Comparison of ENCODE assay signal across 1 cellular context in genomic region chr12:54040148-54040494, GRCh38.
TF ChIP-seq lines count a peak whose summit lies in the region.

No MANE protein-coding gene starts in this region.

TF ChIP-seq in HEK293, 187 proteins besides CTCF, POLR2A, EP300 and RAD21 (continued from another document):
- TF ChIP-seq, protein P1, sequence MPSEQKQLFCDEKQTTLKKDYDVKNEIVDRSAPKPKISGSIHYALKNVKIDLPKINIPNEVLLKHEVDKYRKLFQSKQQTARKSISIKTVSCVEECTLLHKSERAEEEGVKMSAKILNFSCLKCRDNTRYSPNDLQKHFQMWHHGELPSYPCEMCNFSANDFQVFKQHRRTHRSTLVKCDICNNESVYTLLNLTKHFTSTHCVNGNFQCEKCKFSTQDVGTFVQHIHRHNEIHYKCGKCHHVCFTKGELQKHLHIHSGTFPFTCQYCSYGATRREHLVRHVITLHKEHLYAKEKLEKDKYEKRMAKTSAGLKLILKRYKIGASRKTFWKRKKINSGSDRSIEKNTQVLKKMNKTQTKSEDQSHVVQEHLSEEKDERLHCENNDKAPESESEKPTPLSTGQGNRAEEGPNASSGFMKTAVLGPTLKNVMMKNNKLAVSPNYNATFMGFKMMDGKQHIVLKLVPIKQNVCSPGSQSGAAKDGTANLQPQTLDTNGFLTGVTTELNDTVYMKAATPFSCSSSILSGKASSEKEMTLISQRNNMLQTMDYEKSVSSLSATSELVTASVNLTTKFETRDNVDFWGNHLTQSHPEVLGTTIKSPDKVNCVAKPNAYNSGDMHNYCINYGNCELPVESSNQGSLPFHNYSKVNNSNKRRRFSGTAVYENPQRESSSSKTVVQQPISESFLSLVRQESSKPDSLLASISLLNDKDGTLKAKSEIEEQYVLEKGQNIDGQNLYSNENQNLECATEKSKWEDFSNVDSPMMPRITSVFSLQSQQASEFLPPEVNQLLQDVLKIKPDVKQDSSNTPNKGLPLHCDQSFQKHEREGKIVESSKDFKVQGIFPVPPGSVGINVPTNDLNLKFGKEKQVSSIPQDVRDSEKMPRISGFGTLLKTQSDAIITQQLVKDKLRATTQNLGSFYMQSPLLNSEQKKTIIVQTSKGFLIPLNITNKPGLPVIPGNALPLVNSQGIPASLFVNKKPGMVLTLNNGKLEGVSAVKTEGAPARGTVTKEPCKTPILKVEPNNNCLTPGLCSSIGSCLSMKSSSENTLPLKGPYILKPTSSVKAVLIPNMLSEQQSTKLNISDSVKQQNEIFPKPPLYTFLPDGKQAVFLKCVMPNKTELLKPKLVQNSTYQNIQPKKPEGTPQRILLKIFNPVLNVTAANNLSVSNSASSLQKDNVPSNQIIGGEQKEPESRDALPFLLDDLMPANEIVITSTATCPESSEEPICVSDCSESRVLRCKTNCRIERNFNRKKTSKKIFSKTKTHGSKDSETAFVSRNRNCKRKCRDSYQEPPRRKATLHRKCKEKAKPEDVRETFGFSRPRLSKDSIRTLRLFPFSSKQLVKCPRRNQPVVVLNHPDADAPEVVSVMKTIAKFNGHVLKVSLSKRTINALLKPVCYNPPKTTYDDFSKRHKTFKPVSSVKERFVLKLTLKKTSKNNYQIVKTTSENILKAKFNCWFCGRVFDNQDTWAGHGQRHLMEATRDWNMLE (tag by site-specific recombination; conservative IDR thresholded peaks at IDR 0.05; ENCODE audit: low read depth): peak; percentile 15; the same call in 1 of the 2 replicates
- TF ChIP-seq IKZF3 (tag by site-specific recombination; IDR thresholded peaks at IDR 0.05): peak; percentile 89; the same call in 1 of the 2 replicates
- TF ChIP-seq SP2 (tag by site-specific recombination; IDR thresholded peaks at IDR 0.05): peak; percentile 90
